8 cellular contexts compared by ENCODE assay signal in the genomic region with DNA sequence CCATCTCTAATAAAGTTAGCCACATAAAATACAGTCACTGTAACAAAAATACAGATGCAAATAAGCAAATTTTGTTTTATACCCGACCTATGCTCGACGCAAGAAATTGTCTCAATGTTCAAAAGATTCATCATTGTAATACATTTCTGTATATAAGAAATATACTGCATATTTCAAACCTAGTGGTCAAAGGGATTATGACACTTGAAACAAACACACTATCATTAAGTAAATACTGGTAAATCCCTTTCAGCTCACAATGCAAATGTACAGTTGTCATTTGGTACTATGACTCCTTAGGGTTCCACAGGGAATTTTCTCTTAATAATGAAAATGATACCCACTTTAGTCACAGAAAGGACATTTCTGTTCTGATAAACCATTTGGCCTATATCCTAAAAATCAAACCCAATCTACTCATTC. TPM values are rescaled to one million over a fixed set of nuclear protein-coding genes. Genes with fewer than 3 reads are reported as not detected.
DNase-seq lines count a peak whose midpoint lies in the region; ATAC-seq and TF ChIP-seq lines count a peak whose summit lies in the region.

No MANE protein-coding gene starts in this region.

- no peaks in the 10 kb centered on the region for H3K9me3 ChIP-seq in body of pancreas
- no peaks in the 10 kb centered on the region for H3K9me3 ChIP-seq in muscle layer of duodenum (ENCODE audit: control insufficient read depth in 1 of 2, low read length in 2 of 2)

- peak; percentile 22 for DNase-seq in SKM-1 (lab: John Stamatoyannopoulos, UW; ENCODE audit: unreplicated experiment)
- DNase-seq in SKM-1 treated with dmso at 0.1 percent for 144 hours (lab: John Stamatoyannopoulos, UW; ENCODE audit: unreplicated experiment): no peak
- peak; percentile 82 for DNase-seq in NAMALWA (ENCODE audit: low spot score)
- DNase-seq in body of pancreas: no peak
- DNase-seq in NCI-H510A treated with DMSO at 0.1 percent for 48 hours (lab: John Stamatoyannopoulos, UW): no peak
- no peak for DNase-seq in COR-L47 (lab: John Stamatoyannopoulos, UW)

- peak in 1 of 3 donors; percentile 7 for TF ChIP-seq POLR2A in body of pancreas (IDR thresholded peaks at IDR 0.05)

- H3K27ac ChIP-seq in body of pancreas (peak overlapping the region; percentile 97 to 100 (median 100)), muscle layer of duodenum (ENCODE audit: low read length) (peak overlapping the region; percentile 94)

- H3K36me3 ChIP-seq in body of pancreas (replicated peaks in 1 of 2; ENCODE audit: insufficient read depth in 1 of 2, low read depth in 2 of 2) (no peaks in the 10 kb centered on the region), muscle layer of duodenum (ENCODE audit: control insufficient read depth in 1 of 2, insufficient read depth in 2 of 2, low read length in 2 of 2) (peaks cover 0 to 8% of the 10 kb centered on the region in 2 donors)

- intact Hi-C loops in body of pancreas (cut with DNase I): no loop called here

- H3K4me3 ChIP-seq in body of pancreas (no peak overlapping the region), muscle layer of duodenum (ENCODE audit: low read depth in 1 of 2, low read length in 2 of 2) (peak overlapping the region in 1 of 2 donors; percentile 7)

- H3K27me3 ChIP-seq in body of pancreas: no peaks in the 10 kb centered on the region
- no peaks in the 10 kb centered on the region for H3K27me3 ChIP-seq in muscle layer of duodenum (ENCODE audit: low read depth, low read length)

- H3K4me1 ChIP-seq in body of pancreas (peaks cover 35% of the 10 kb centered on the region), muscle layer of duodenum (ENCODE audit: control insufficient read depth in 1 of 2, insufficient read depth in 2 of 2, low read length in 2 of 2) (peaks cover 24 to 28% of the 10 kb centered on the region in 2 donors)

- WGBS in body of pancreas, 2 donors: 57% methylated on average over 3 of the region's 3 CpGs

- ATAC-seq in body of pancreas (no peak), HG03520 (IDR thresholded peaks at IDR 0.05; ENCODE audit: unreplicated experiment) (no peak)

- TF ChIP-seq CTCF in body of pancreas (IDR thresholded peaks at IDR 0.05): peak; percentile 21 to 65 (median 61)

RNA-seq across cellular contexts. Expression of a gene that starts 2.2 kb away (rescaled TPM):
- 10 to 100 TPM; 11.2 to 16.5 TPM for total RNA-seq in body of pancreas

Comparison
In these comparisons a context has a peak if more than half of its experiments do, and no peak if none do; other contexts are left out.
1. DNase-seq: peak in SKM-1 (single experiment) and NAMALWA (single experiment); none in SKM-1 treated with dmso at 0.1 percent for 144 hours (single experiment), body of pancreas (0 of 4), NCI-H510A treated with DMSO at 0.1 percent for 48 hours (single experiment) and COR-L47 (single experiment).